In the genomic region with DNA sequence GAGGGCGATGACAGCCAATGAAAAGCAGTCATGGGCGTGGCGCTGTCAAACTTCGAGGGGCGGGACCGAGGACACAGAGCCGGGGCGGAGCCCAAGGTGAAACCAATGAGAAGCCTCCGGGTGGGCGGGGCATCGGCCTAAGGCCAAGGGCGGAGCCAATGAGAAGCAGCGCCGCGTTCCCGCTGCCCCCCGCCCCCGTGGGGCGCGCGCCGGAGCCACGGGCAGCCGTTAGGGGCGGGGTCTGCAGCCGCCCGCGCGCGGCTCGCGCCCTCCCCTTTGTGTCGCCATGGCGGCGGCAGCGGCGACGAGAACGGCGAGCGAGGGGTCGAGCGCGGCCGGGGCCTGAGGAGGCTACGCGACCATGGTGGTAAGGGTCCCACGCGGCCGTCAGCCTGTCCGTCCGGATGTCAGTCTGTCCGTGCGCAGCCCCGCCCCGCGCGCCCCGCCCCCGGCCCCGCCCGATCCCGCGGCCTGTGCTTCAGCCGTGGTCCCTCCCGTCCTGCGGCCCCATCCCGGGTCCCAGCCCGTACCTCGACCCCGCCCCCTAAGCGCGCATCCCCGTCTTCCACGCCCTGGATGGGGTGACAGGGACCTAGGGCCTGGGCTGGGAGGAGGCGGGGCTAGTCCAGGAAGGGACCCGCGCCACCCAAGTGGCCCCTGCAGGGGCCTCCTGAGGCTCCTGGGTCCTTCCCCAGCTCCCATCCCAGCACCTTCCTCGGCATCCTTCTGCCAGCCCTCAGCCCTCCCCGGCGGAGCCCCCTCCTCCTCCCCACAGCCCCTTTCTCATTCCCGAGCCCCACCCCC, we compare ENCODE assay signal across 1 cellular context.
TF ChIP-seq lines count a peak whose summit lies in the region.

A gene with protein sequence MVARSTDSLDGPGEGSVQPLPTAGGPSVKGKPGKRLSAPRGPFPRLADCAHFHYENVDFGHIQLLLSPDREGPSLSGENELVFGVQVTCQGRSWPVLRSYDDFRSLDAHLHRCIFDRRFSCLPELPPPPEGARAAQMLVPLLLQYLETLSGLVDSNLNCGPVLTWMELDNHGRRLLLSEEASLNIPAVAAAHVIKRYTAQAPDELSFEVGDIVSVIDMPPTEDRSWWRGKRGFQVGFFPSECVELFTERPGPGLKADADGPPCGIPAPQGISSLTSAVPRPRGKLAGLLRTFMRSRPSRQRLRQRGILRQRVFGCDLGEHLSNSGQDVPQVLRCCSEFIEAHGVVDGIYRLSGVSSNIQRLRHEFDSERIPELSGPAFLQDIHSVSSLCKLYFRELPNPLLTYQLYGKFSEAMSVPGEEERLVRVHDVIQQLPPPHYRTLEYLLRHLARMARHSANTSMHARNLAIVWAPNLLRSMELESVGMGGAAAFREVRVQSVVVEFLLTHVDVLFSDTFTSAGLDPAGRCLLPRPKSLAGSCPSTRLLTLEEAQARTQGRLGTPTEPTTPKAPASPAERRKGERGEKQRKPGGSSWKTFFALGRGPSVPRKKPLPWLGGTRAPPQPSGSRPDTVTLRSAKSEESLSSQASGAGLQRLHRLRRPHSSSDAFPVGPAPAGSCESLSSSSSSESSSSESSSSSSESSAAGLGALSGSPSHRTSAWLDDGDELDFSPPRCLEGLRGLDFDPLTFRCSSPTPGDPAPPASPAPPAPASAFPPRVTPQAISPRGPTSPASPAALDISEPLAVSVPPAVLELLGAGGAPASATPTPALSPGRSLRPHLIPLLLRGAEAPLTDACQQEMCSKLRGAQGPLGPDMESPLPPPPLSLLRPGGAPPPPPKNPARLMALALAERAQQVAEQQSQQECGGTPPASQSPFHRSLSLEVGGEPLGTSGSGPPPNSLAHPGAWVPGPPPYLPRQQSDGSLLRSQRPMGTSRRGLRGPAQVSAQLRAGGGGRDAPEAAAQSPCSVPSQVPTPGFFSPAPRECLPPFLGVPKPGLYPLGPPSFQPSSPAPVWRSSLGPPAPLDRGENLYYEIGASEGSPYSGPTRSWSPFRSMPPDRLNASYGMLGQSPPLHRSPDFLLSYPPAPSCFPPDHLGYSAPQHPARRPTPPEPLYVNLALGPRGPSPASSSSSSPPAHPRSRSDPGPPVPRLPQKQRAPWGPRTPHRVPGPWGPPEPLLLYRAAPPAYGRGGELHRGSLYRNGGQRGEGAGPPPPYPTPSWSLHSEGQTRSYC (plus strand): TSS at position 267 of the 804 bp plus-strand sequence. CDS start 95 bp downstream, at position 362.

TF ChIP-seq in SK-N-SH, 30 proteins besides CTCF, POLR2A, EP300 and RAD21 (continued from another document):
- TF ChIP-seq, protein P1, sequence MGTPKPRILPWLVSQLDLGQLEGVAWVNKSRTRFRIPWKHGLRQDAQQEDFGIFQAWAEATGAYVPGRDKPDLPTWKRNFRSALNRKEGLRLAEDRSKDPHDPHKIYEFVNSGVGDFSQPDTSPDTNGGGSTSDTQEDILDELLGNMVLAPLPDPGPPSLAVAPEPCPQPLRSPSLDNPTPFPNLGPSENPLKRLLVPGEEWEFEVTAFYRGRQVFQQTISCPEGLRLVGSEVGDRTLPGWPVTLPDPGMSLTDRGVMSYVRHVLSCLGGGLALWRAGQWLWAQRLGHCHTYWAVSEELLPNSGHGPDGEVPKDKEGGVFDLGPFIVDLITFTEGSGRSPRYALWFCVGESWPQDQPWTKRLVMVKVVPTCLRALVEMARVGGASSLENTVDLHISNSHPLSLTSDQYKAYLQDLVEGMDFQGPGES (IDR thresholded peaks at IDR 0.05; ENCODE audit: low read depth, low read length), result 0 out of 2 replicates have a peak, but pooled peaks have one; percentile 34
- peak; percentile 86 for TF ChIP-seq MXI1 (IDR thresholded peaks at IDR 0.05; ENCODE audit: low read depth, low read length)
- TF ChIP-seq RFX5 (IDR thresholded peaks at IDR 0.05; ENCODE audit: low read length), result peak; percentile 58; the same call in 1 of the 2 replicates
- TF ChIP-seq SIN3A (IDR thresholded peaks at IDR 0.05; ENCODE audit: borderline replicate concordance, low read depth, low read length), result peak; percentile 62; the same call in 1 of the 2 replicates
- TF ChIP-seq GATA2 (CRISPR knock-in tag; IDR thresholded peaks at IDR 0.05), result no peak
